ENCODE assay signal across 21 cellular contexts in genomic region chr17:80116276-80116922, GRCh38. TPM values are rescaled to one million over a fixed set of nuclear protein-coding genes. Genes with fewer than 3 reads are reported as not detected.
DNase-seq lines count a peak whose midpoint lies in the region; ATAC-seq, FAIRE-seq and TF ChIP-seq lines count a peak whose summit lies in the region.
"Had no signal": no experiment of that assay in that cellular context is flagged by ENCODE, and none has a peak within 500 bp of the region (broad histone marks: within the 10 kb centered on the region; RNA-seq: fewer than 3 reads in every experiment).

No MANE protein-coding gene starts in this region.

- TF ChIP-seq CTCF in astrocyte of the spinal cord (IDR thresholded peaks at IDR 0.05; ENCODE audit: low read depth, low read length) (no peak), PC-9 (conservative IDR thresholded peaks at IDR 0.05) (no peak)

- no peaks in the 10 kb centered on the region for H3K4me1 ChIP-seq in PC-9 (replicated peaks; ENCODE audit: insufficient read depth)

- CTCF ChIA-PET in PC-9 (lab: Charles Lee) = no interaction called here

- POLR2A ChIA-PET in PC-9 (lab: Charles Lee; ENCODE audit: unreplicated experiment) = interaction anchor here (0.6 kb wide), 1 partner anchor 15 kb away, joined by 4 read pairs; the partner anchor contains the start of gene GAA

- DNase-seq in activated T-cell treated with anti-CD3 and anti-CD28 coated beads, Interleukin-2, amount 50 U/mL, for 24 hours = peak; percentile 6
- DNase-seq in activated T-cell treated with anti-CD3 and anti-CD28 coated beads, Interleukin-2, amount 50 U/mL, for 72 hours = no peak
- peak; percentile 3 for DNase-seq in astrocyte of the spinal cord (ENCODE audit: low read depth, low spot score)
- peak; percentile 83 for DNase-seq in mesenteric fat pad (ENCODE audit: low spot score)
- DNase-seq in urothelium cell line (ENCODE audit: low spot score) = no peak
- no peak for DNase-seq in GF-D8 (lab: John Stamatoyannopoulos, UW)
- DNase-seq in activated T-helper 2 cell treated with anti-CD3 and anti-CD28 coated beads, Interferon-gamma antibody, Interleukin-2, Interleukin-4, amounts not matched to agents 10 μg/mL and 5 μg/mL and 100 μg/mL, durations not matched to agents 14 hours and 24 hours and 36 hours (ENCODE audit: low spot score) = no peak
- no peak for DNase-seq in PC-9
- DNase-seq: 8988T, C1 segment of cervical spinal cord, COR-L47, GOT3, MG63, NCI-H1105 treated with DMSO at 0.1 percent for 48 hours, NCI-H187, NCI-H446, NCI-H748 treated with DMSO at 0.1 percent for 48 hours had no signal

- no peak overlapping the region for H3K27ac ChIP-seq in PC-9
- H3K27ac ChIP-seq: KMS-11 had no signal

- no peak overlapping the region for H2AFZ ChIP-seq in PC-9

- no peaks in the 10 kb centered on the region for H3K79me2 ChIP-seq in PC-9 (ENCODE audit: low read depth)

- no peaks in the 10 kb centered on the region for H3K36me3 ChIP-seq in PC-9 (ENCODE audit: low read depth)
- H3K36me3 ChIP-seq: MG63 had no signal

- H3K4me3 ChIP-seq in astrocyte of the spinal cord (ENCODE audit: low read depth, low read length) = no peak overlapping the region
- H3K4me3 ChIP-seq in PC-9 = no peak overlapping the region
- H3K4me3 ChIP-seq: GM12878, MG63 had no signal

- no peaks in the 10 kb centered on the region for H4K20me1 ChIP-seq in PC-9 (ENCODE audit: insufficient read depth)

- H3F3A ChIP-seq in PC-9 (ENCODE audit: insufficient read depth, low read depth) = no peaks in the 10 kb centered on the region

- intact Hi-C loops in activated T-helper 2 cell treated with anti-CD3 and anti-CD28 coated beads, Interferon-gamma antibody, Interleukin-2, Interleukin-4, amounts not matched to agents 10 μg/mL and 5 μg/mL and 100 μg/mL, durations not matched to agents 14 hours and 24 hours and 36 hours (cut with micrococcal nuclease) = no loop called here
- intact Hi-C loops in PC-9 (cut with micrococcal nuclease; ENCODE audit: unreplicated experiment) = no loop called here

- no TSS peak for BruUV-seq in PC-9 (replicated peaks; lab: Mats Ljungman, UMichigan)

- peaks cover 2% of the 10 kb centered on the region for H3K36me3 Mint-ChIP-seq in activated T-cell treated with anti-CD3 and anti-CD28 coated beads, Interleukin-2, amount 50 U/mL, for 24 hours (ENCODE audit: low read depth)
- peaks cover 3 to 4% of the 10 kb centered on the region in 2 donors for H3K36me3 Mint-ChIP-seq in activated T-cell treated with anti-CD3 and anti-CD28 coated beads, Interleukin-2, amount 50 U/mL, for 72 hours (ENCODE audit: insufficient read depth in 2 of 2)
- no peaks in the 10 kb centered on the region for H3K36me3 Mint-ChIP-seq in activated T-helper 2 cell treated with anti-CD3 and anti-CD28 coated beads, Interferon-gamma antibody, Interleukin-2, Interleukin-4, amounts not matched to agents 10 μg/mL and 5 μg/mL and 100 μg/mL, durations not matched to agents 14 hours and 24 hours and 36 hours (ENCODE audit: low read depth)

- H3K9me3 Mint-ChIP-seq in activated T-cell treated with anti-CD3 and anti-CD28 coated beads, Interleukin-2, amount 50 U/mL, for 24 hours = peaks cover 3% of the 10 kb centered on the region
- H3K9me3 Mint-ChIP-seq in activated T-cell treated with anti-CD3 and anti-CD28 coated beads, Interleukin-2, amount 50 U/mL, for 72 hours = peaks cover 0 to 2% of the 10 kb centered on the region in 2 donors
- no peaks in the 10 kb centered on the region for H3K9me3 Mint-ChIP-seq in activated T-helper 2 cell treated with anti-CD3 and anti-CD28 coated beads, Interferon-gamma antibody, Interleukin-2, Interleukin-4, amounts not matched to agents 10 μg/mL and 5 μg/mL and 100 μg/mL, durations not matched to agents 14 hours and 24 hours and 36 hours

- no peak overlapping the region for H3K27ac Mint-ChIP-seq in activated T-cell treated with anti-CD3 and anti-CD28 coated beads, Interleukin-2, amount 50 U/mL, for 24 hours
- no peak overlapping the region for H3K27ac Mint-ChIP-seq in activated T-cell treated with anti-CD3 and anti-CD28 coated beads, Interleukin-2, amount 50 U/mL, for 72 hours
- no peak overlapping the region for H3K27ac Mint-ChIP-seq in activated T-helper 2 cell treated with anti-CD3 and anti-CD28 coated beads, Interferon-gamma antibody, Interleukin-2, Interleukin-4, amounts not matched to agents 10 μg/mL and 5 μg/mL and 100 μg/mL, durations not matched to agents 14 hours and 24 hours and 36 hours

- no peak overlapping the region for H3K4me2 ChIP-seq in PC-9
- H3K4me2 ChIP-seq: KMS-11 had no signal

- no peak for ATAC-seq in activated T-cell treated with anti-CD3 and anti-CD28 coated beads, Interleukin-2, amount 50 U/mL, for 72 hours (replicated peaks in 1 of 2)
- ATAC-seq: GM12878 had no signal

- no peaks in the 10 kb centered on the region for H3K9me3 ChIP-seq in PC-9 (ENCODE audit: insufficient read depth, low read depth)
- H3K9me3 ChIP-seq: MG63 had no signal

- in situ Hi-C loops in astrocyte of the spinal cord (cut with HindIII; ENCODE audit: low sequenced_read_pairs) = no loop called here

- H3K27me3 ChIP-seq in PC-9 (ENCODE audit: insufficient read depth, low read depth) = no peaks in the 10 kb centered on the region
- H3K27me3 ChIP-seq: MG63 had no signal

- no peaks in the 10 kb centered on the region for H3K27me3 Mint-ChIP-seq in activated T-cell treated with anti-CD3 and anti-CD28 coated beads, Interleukin-2, amount 50 U/mL, for 24 hours
- H3K27me3 Mint-ChIP-seq in activated T-cell treated with anti-CD3 and anti-CD28 coated beads, Interleukin-2, amount 50 U/mL, for 72 hours (ENCODE audit: low read depth) = no peaks in the 10 kb centered on the region
- no peaks in the 10 kb centered on the region for H3K27me3 Mint-ChIP-seq in activated T-helper 2 cell treated with anti-CD3 and anti-CD28 coated beads, Interferon-gamma antibody, Interleukin-2, Interleukin-4, amounts not matched to agents 10 μg/mL and 5 μg/mL and 100 μg/mL, durations not matched to agents 14 hours and 24 hours and 36 hours (ENCODE audit: low read depth)

- no peak overlapping the region for H3K4me3 Mint-ChIP-seq in activated T-cell treated with anti-CD3 and anti-CD28 coated beads, Interleukin-2, amount 50 U/mL, for 24 hours
- H3K4me3 Mint-ChIP-seq in activated T-cell treated with anti-CD3 and anti-CD28 coated beads, Interleukin-2, amount 50 U/mL, for 72 hours = no peak overlapping the region
- no peak overlapping the region for H3K4me3 Mint-ChIP-seq in activated T-helper 2 cell treated with anti-CD3 and anti-CD28 coated beads, Interferon-gamma antibody, Interleukin-2, Interleukin-4, amounts not matched to agents 10 μg/mL and 5 μg/mL and 100 μg/mL, durations not matched to agents 14 hours and 24 hours and 36 hours (ENCODE audit: low read depth)

- FAIRE-seq in urothelium cell line (lab: Jason Lieb, UNC) = peak; percentile 42
- FAIRE-seq: GM12878, GM19239 had no signal

- no peaks in the 10 kb centered on the region for H3K9me2 ChIP-seq in PC-9 (ENCODE audit: insufficient read depth)

- no peaks in the 10 kb centered on the region for H3K4me1 Mint-ChIP-seq in activated T-cell treated with anti-CD3 and anti-CD28 coated beads, Interleukin-2, amount 50 U/mL, for 24 hours (ENCODE audit: low read depth)
- H3K4me1 Mint-ChIP-seq in activated T-cell treated with anti-CD3 and anti-CD28 coated beads, Interleukin-2, amount 50 U/mL, for 72 hours (ENCODE audit: low read depth) = no peaks in the 10 kb centered on the region
- H3K4me1 Mint-ChIP-seq in activated T-helper 2 cell treated with anti-CD3 and anti-CD28 coated beads, Interferon-gamma antibody, Interleukin-2, Interleukin-4, amounts not matched to agents 10 μg/mL and 5 μg/mL and 100 μg/mL, durations not matched to agents 14 hours and 24 hours and 36 hours (ENCODE audit: low read depth) = no peaks in the 10 kb centered on the region

RNA-seq across cellular contexts. Expression of gene GAA, which starts 15.0 kb away (rescaled TPM):
- 10 to 100 TPM; 31.7 to 37.1 TPM for total RNA-seq in activated T-cell treated with anti-CD3 and anti-CD28 coated beads, Interleukin-2, amount 50 U/mL, for 72 hours
- 61.4 TPM for total RNA-seq in mesenteric fat pad
- total RNA-seq in activated T-helper 2 cell treated with anti-CD3 and anti-CD28 coated beads, Interferon-gamma antibody, Interleukin-2, Interleukin-4, amounts not matched to agents 10 μg/mL and 5 μg/mL and 100 μg/mL, durations not matched to agents 14 hours and 24 hours and 36 hours = 23.6 and 26.1 TPM in 2 replicates
- total RNA-seq in PC-9 (2021) = 86.9 and 126 TPM in 2 replicates

RNA-seq across cellular contexts. Expression of gene EIF4A3, which starts 30.5 kb away (rescaled TPM):
- 100 to 1,000 TPM in 1 of 2 donors, 10 to 100 TPM in 1; 91.8 to 104 TPM for total RNA-seq in activated T-cell treated with anti-CD3 and anti-CD28 coated beads, Interleukin-2, amount 50 U/mL, for 72 hours
- total RNA-seq in mesenteric fat pad = 92.0 TPM
- total RNA-seq in activated T-helper 2 cell treated with anti-CD3 and anti-CD28 coated beads, Interferon-gamma antibody, Interleukin-2, Interleukin-4, amounts not matched to agents 10 μg/mL and 5 μg/mL and 100 μg/mL, durations not matched to agents 14 hours and 24 hours and 36 hours = 167 and 169 TPM in 2 replicates
- 114 and 125 TPM in 2 replicates for total RNA-seq in PC-9 (2021)

RNA-seq across cellular contexts. Expression of gene CARD14, which starts 53.4 kb away (rescaled TPM):
- under 1 TPM in 1 of 2 donors, not detected in 1; 0.39 TPM for total RNA-seq in activated T-cell treated with anti-CD3 and anti-CD28 coated beads, Interleukin-2, amount 50 U/mL, for 72 hours
- total RNA-seq in mesenteric fat pad = not detected
- not detected in 2 replicates for total RNA-seq in activated T-helper 2 cell treated with anti-CD3 and anti-CD28 coated beads, Interferon-gamma antibody, Interleukin-2, Interleukin-4, amounts not matched to agents 10 μg/mL and 5 μg/mL and 100 μg/mL, durations not matched to agents 14 hours and 24 hours and 36 hours
- total RNA-seq in PC-9 (2021) = 15.7 and 16.5 TPM in 2 replicates
- total RNA-seq: GM12878, Right ventricle myocardium inferior had no signal

Comparison
In these comparisons a context has a peak if more than half of its experiments do, and no peak if none do; other contexts are left out.
1. DNase-seq: peak in activated T-cell treated with anti-CD3 and anti-CD28 coated beads, Interleukin-2, amount 50 U/mL, for 24 hours (single experiment), astrocyte of the spinal cord (single experiment) and mesenteric fat pad (single experiment); none in activated T-cell treated with anti-CD3 and anti-CD28 coated beads, Interleukin-2, amount 50 U/mL, for 72 hours (0 of 2), urothelium cell line (single experiment), GF-D8 (single experiment), activated T-helper 2 cell treated with anti-CD3 and anti-CD28 coated beads, Interferon-gamma antibody, Interleukin-2, Interleukin-4, amounts not matched to agents 10 μg/mL and 5 μg/mL and 100 μg/mL, durations not matched to agents 14 hours and 24 hours and 36 hours (single experiment) and PC-9 (0 of 2).
2. RNA of gene CARD14, which starts 53.4 kb away (total RNA-seq): 15.7 to 16.5 TPM in PC-9; 0.39 TPM in activated T-cell treated with anti-CD3 and anti-CD28 coated beads, Interleukin-2, amount 50 U/mL, for 72 hours, not detected in mesenteric fat pad (single experiment) and not detected in activated T-helper 2 cell treated with anti-CD3 and anti-CD28 coated beads, Interferon-gamma antibody, Interleukin-2, Interleukin-4, amounts not matched to agents 10 μg/mL and 5 μg/mL and 100 μg/mL, durations not matched to agents 14 hours and 24 hours and 36 hours; every median in the first group is over 10 times any median in the second.